In the genomic region with DNA sequence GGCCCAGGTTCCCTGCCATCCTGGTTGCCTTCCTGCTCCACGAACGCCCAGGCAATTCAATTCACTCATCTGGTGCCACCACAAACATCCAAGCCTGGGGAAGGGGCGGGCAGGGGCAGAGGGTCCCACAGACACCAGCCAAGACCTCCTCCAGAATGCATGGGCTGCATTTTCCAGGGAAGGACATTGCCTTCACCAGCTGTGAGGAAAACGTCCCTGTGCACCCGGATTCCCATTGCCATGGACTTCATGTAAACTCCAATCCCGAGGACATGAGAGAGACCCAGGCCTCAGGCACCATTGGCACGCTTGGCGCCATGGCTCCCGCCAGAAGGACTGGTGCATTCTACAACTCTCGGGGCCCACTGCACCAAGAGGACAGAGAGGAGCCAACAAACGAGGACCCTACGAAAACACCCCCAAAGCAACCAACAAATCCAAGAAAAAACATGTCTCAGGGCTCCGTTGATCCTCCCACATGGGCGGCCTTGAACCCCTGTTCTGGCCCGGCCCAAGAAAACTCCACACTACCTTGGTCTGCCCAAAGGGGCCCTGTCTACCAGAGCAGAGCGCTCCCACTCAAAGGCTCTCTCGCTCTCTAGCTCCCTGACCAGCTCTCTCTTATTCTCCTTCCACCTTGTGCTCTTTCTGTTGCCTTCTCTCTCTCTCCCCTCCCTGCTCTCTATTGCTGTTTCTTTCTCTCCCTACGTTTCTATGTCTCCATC, we compare ENCODE assay signal across 17 cellular contexts.
"Had no signal": no experiment of that assay in that cellular context is flagged by ENCODE, and none has a peak within 500 bp of the region (broad histone marks: within the 10 kb centered on the region; RNA-seq: fewer than 3 reads in every experiment).

No MANE protein-coding gene starts in this region.

- H3K4me3 ChIP-seq: MG63, SJCRH30 had no signal

- H3K27me3 ChIP-seq: MG63, SJCRH30 had no signal

- H3K9me3 ChIP-seq: MG63, SJCRH30 had no signal

- DNase-seq: KBM-7, MG63, NCI-H1092 treated with DMSO at 0.1 percent for 48 hours, NCI-H1436, NCI-H187, NCI-H2029, NCI-H2081 treated with DMSO at 0.1 percent for 48 hours, NCI-H2171, NCI-H226, NCI-H446, NCI-H510A, NCI-H524 treated with DMSO at 0.1 percent for 48 hours, NCI-H69, NCI-H774, PC-3, SHP77 treated with DMSO at 0.1 percent for 48 hours, SJCRH30 had no signal

- H3K27ac ChIP-seq: SJCRH30 had no signal

- H3K36me3 ChIP-seq: MG63, SJCRH30 had no signal

- H3K4me1 ChIP-seq: SJCRH30 had no signal
